In genomic region chr12:673849-674248, GRCh38 we compare ENCODE assay signal across 10 cellular contexts. TPM values are rescaled to one million over a fixed set of nuclear protein-coding genes. Genes with fewer than 3 reads are reported as not detected.
DNase-seq lines count a peak whose midpoint lies in the region; ATAC-seq, FAIRE-seq and TF ChIP-seq lines count a peak whose summit lies in the region.
"Had no signal": no experiment of that assay in that cellular context is flagged by ENCODE, and none has a peak within 500 bp of the region (broad histone marks: within the 10 kb centered on the region; RNA-seq: fewer than 3 reads in every experiment).

No MANE protein-coding gene starts in this region.

- no peaks in the 10 kb centered on the region for H3K9me3 ChIP-seq in naive thymus-derived CD4-positive, alpha-beta T cell (ENCODE audit: control insufficient read depth in 2 of 3, low read length in 3 of 3)
- no peaks in the 10 kb centered on the region for H3K9me3 ChIP-seq in colonic mucosa
- H3K9me3 ChIP-seq in breast epithelium: no peaks in the 10 kb centered on the region

- H3K9ac ChIP-seq in colonic mucosa (ENCODE audit: low read depth in 2 of 2, low read length in 2 of 2): no peak overlapping the region

- FAIRE-seq in GM19239 (lab: Jason Lieb, UNC) (no peak), D721Med (lab: Jason Lieb, UNC) (no peak)

- peaks cover 31 to 49% of the 10 kb centered on the region in 2 donors for H3K4me1 ChIP-seq in naive thymus-derived CD4-positive, alpha-beta T cell (ENCODE audit: control insufficient read depth in 2 of 2, insufficient read depth in 2 of 2, low read length in 2 of 2)
- H3K4me1 ChIP-seq in colonic mucosa (no peaks in the 10 kb centered on the region), breast epithelium (no peaks in the 10 kb centered on the region)

- peak overlapping the region; percentile 31 to 80 (median 70) for H3K4me3 Mint-ChIP-seq in naive thymus-derived CD4-positive, alpha-beta T cell

- POLR2A ChIA-PET in naive thymus-derived CD4-positive, alpha-beta T cell (lab: Charles Lee): interaction anchor here (0.7 to 4.3 kb wide), 8 partner anchors 10 to 81 kb away, joined by 3 to 28 read pairs (median 6); partner anchors contain the start of gene WNK1

- H3K27me3 ChIP-seq in naive thymus-derived CD4-positive, alpha-beta T cell (ENCODE audit: control insufficient read depth in 2 of 2, insufficient read depth in 2 of 2, low read length in 2 of 2): no peaks in the 10 kb centered on the region
- H3K27me3 ChIP-seq in colonic mucosa (no peaks in the 10 kb centered on the region), breast epithelium (no peaks in the 10 kb centered on the region)

- peaks cover 28 to 63% (median 52%) of the 10 kb centered on the region in 7 donors for H3K4me1 Mint-ChIP-seq in naive thymus-derived CD4-positive, alpha-beta T cell

- intact Hi-C loops in naive thymus-derived CD4-positive, alpha-beta T cell (cut with micrococcal nuclease): loop anchor here (1.0 to 5.0 kb wide), 7 partner anchors 11 to 78 kb away; partner anchors contain the start of gene WNK1 (in 2 of the 2)
- intact Hi-C loops in colonic mucosa (cut with DNase I): no loop called here
- intact Hi-C loops in breast epithelium (cut with DNase I; ENCODE audit: low total_unique reads): no loop called here

- peak overlapping the region; percentile 58 for H3K27ac ChIP-seq in naive thymus-derived CD4-positive, alpha-beta T cell (ENCODE audit: low read depth, low read length)
- H3K27ac ChIP-seq in colonic mucosa: no peak overlapping the region
- H3K27ac ChIP-seq in breast epithelium: no peak overlapping the region
- H3K27ac ChIP-seq: WERI-Rb-1 had no signal

- no peak for TF ChIP-seq POLR2A in breast epithelium (IDR thresholded peaks at IDR 0.05)

- CTCF ChIA-PET in naive thymus-derived CD4-positive, alpha-beta T cell (lab: Charles Lee): interaction anchor here (0.9 to 2.9 kb wide), 3 partner anchors 13 to 81 kb away, joined by 3 to 14 read pairs (median 4); partner anchors contain the start of gene WNK1

- TF ChIP-seq CTCF in colonic mucosa (IDR thresholded peaks at IDR 0.05) (no peak), breast epithelium (IDR thresholded peaks at IDR 0.05) (no peak), D721Med (IDR thresholded peaks at IDR 0.05; ENCODE audit: insufficient read depth, missing control alignments) (no peak)

- peak; percentile 6 for ATAC-seq in GM18520 (IDR thresholded peaks at IDR 0.05; ENCODE audit: unreplicated experiment)
- peak; percentile 1 for ATAC-seq in GM21619 (IDR thresholded peaks at IDR 0.05; ENCODE audit: unreplicated experiment)
- ATAC-seq in HG03565 (IDR thresholded peaks at IDR 0.05; ENCODE audit: unreplicated experiment): peak; percentile 6
- no peak for ATAC-seq in naive thymus-derived CD4-positive, alpha-beta T cell

- peak overlapping the region; percentile 71 to 96 (median 89) for H3K27ac Mint-ChIP-seq in naive thymus-derived CD4-positive, alpha-beta T cell

- peak overlapping the region; percentile 5 for H3K4me3 ChIP-seq in naive thymus-derived CD4-positive, alpha-beta T cell (ENCODE audit: low read length)
- H3K4me3 ChIP-seq in colonic mucosa (no peak overlapping the region), breast epithelium (no peak overlapping the region)

- no peaks in the 10 kb centered on the region for H3K27me3 Mint-ChIP-seq in naive thymus-derived CD4-positive, alpha-beta T cell

- peaks cover 0 to 1% (median 0%) of the 10 kb centered on the region in 11 donors for H3K9me3 Mint-ChIP-seq in naive thymus-derived CD4-positive, alpha-beta T cell

- DNase-seq in naive thymus-derived CD4-positive, alpha-beta T cell: no peak
- no peak for DNase-seq in colonic mucosa
- DNase-seq in GM19239 (ENCODE audit: insufficient read length, low spot score): no peak
- DNase-seq in breast epithelium (ENCODE audit: low spot score in 2 of 2): no peak
- no peak for DNase-seq in D721Med (ENCODE audit: insufficient read length, low spot score)
- DNase-seq: NCI-H69, WERI-Rb-1 had no signal

- H3K36me3 ChIP-seq in naive thymus-derived CD4-positive, alpha-beta T cell (ENCODE audit: control insufficient read depth in 2 of 3, insufficient read depth in 3 of 3, low read length in 3 of 3): no peaks in the 10 kb centered on the region
- H3K36me3 ChIP-seq in colonic mucosa (no peaks in the 10 kb centered on the region), breast epithelium (no peaks in the 10 kb centered on the region)
- H3K36me3 ChIP-seq: WERI-Rb-1 had no signal

- H3K36me3 Mint-ChIP-seq in naive thymus-derived CD4-positive, alpha-beta T cell: no peaks in the 10 kb centered on the region

RNA-seq across cellular contexts. Expression of gene NINJ2, which starts 10.6 kb away (rescaled TPM):
- 10 to 100 TPM in 1 of 5 experiments, 1 to 10 TPM in 3, under 1 TPM in 1; 0.84 to 11.2 (median 2.1) TPM for total RNA-seq in naive thymus-derived CD4-positive, alpha-beta T cell
- polyA plus RNA-seq in naive thymus-derived CD4-positive, alpha-beta T cell: 10 to 100 TPM in 1 of 2 donors, 1 to 10 TPM in 1; 8.8 to 10.0 TPM
- total RNA-seq in colonic mucosa: 1 to 10 TPM; 2.1 to 4.2 TPM
- total RNA-seq in breast epithelium: 10 to 100 TPM in 1 of 3 donors, 1 to 10 TPM in 2; 6.3 to 17.0 (median 6.9) TPM

Comparison
In these comparisons a context has a peak if more than half of its experiments do, and no peak if none do; other contexts are left out.
1. intact Hi-C loops: an anchor here in naive thymus-derived CD4-positive, alpha-beta T cell (1.0 to 5.0 kb wide); none called in colonic mucosa and breast epithelium.